Comparison of ENCODE assay signal across 17 cellular contexts in the genomic region with DNA sequence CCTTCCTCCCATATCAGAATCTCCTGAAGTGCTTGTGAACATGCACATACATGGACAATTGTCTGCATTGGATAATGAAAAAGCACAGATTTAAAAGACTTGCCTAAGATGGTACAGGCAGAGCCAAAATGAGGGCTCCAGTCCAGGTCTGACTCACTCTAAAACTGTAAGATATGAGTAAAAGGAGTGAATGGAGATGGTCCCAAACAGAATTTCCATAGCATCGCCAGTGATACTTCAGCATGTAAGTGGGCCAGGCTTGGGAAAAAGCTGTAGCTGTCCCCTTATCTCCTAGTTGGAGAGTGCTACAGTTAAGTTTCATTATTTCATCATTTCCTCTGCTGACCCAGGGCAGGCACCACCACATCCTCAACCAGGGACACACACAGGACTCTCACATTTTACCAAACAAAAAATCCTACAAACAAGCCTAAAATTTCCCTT. TPM values are rescaled to one million over a fixed set of nuclear protein-coding genes. Genes with fewer than 3 reads are reported as not detected.
A peak's percentile ranks its signal among the peaks of the same experiment; 100 is the strongest.
DNase-seq lines count a peak whose midpoint lies in the region; ATAC-seq and TF ChIP-seq lines count a peak whose summit lies in the region.
"Had no signal": no experiment of that assay in that cellular context is flagged by ENCODE, and none has a peak within 500 bp of the region (broad histone marks: within the 10 kb centered on the region; RNA-seq: fewer than 3 reads in every experiment).

No MANE protein-coding gene starts in this region.

- H3K27me3 ChIP-seq in GM23248 (replicated peaks; ENCODE audit: insufficient read depth) = no peaks in the 10 kb centered on the region
- H3K27me3 ChIP-seq: spleen had no signal

- peaks cover 6% of the 10 kb centered on the region for H3K36me3 Mint-ChIP-seq in T-helper 1 cell treated with Interleukin-12 subunit alpha and Interleukin-12 subunit beta and Interleukin-4 antibody, amounts not matched to agents 30 μg/mL and 1 μg/mL, for 36 hours (ENCODE audit: low read depth)
- H3K36me3 Mint-ChIP-seq: CD8-positive, alpha-beta memory T cell had no signal

- H3K9me3 Mint-ChIP-seq in T-helper 1 cell treated with Interleukin-12 subunit alpha and Interleukin-12 subunit beta and Interleukin-4 antibody, amounts not matched to agents 30 μg/mL and 1 μg/mL, for 36 hours = peaks cover 7% of the 10 kb centered on the region
- H3K9me3 Mint-ChIP-seq: CD8-positive, alpha-beta memory T cell; WTC11 had no signal

- WGBS in GM23248 (ENCODE audit: low coverage in 1 of 2, low lambda C conversion rate in 2 of 2, missing lambda C conversion rate in 2 of 2), 2 experiments = 25 to 41% methylated on average over 1 of the region's 1 CpG

- no peaks in the 10 kb centered on the region for H3K36me3 ChIP-seq in GM23248 (ENCODE audit: low read depth)
- H3K36me3 ChIP-seq: spleen had no signal

- peak overlapping the region; percentile 18 for H3K4me3 Mint-ChIP-seq in T-helper 1 cell treated with Interleukin-12 subunit alpha and Interleukin-12 subunit beta and Interleukin-4 antibody, amounts not matched to agents 30 μg/mL and 1 μg/mL, for 36 hours
- H3K4me3 Mint-ChIP-seq: WTC11 had no signal

- DNase-seq in AG08395 (ENCODE audit: low spot score) (peak; percentile 28), GM23248 (peak; percentile 81), fibroblast of mammary gland (ENCODE audit: low read depth) (peak; percentile 77), islet precursor cell (no peak), ACHN (no peak), NCI-H345 (lab: John Stamatoyannopoulos, UW) (no peak)
- DNase-seq: caudate nucleus; CD8-positive, alpha-beta memory T cell; KBM-7; kidney; Right ventricle myocardium superior; spleen; stimulated activated CD8-positive, alpha-beta memory T cell treated with anti-CD3 and anti-CD28 coated beads, Interleukin-4, amount 100 ng/mL, for 48 hours had no signal

- H2AFZ ChIP-seq in GM23248 = no peak overlapping the region

- no peak overlapping the region for H3K4me2 ChIP-seq in GM23248 (ENCODE audit: unreplicated experiment)

- H3K9me2 ChIP-seq in GM23248 (ENCODE audit: insufficient read depth) = no peaks in the 10 kb centered on the region

- H3F3A ChIP-seq in GM23248 (ENCODE audit: insufficient read depth) = peaks cover 3% of the 10 kb centered on the region; the same call in 1 of the 2 replicates

- H3K9ac ChIP-seq in GM23248 = no peak overlapping the region

- no peak for ATAC-seq in HG03039 (IDR thresholded peaks at IDR 0.05; ENCODE audit: unreplicated experiment)
- ATAC-seq: HCT116, WTC11 had no signal

- H3K79me2 ChIP-seq in GM23248 (ENCODE audit: insufficient read depth) = no peaks in the 10 kb centered on the region

- H3K9me3 ChIP-seq in GM23248 (ENCODE audit: low read depth) = no peaks in the 10 kb centered on the region
- H3K9me3 ChIP-seq: spleen had no signal

- no peak overlapping the region for H3K27ac ChIP-seq in GM23248

- H3K27ac Mint-ChIP-seq in T-helper 1 cell treated with Interleukin-12 subunit alpha and Interleukin-12 subunit beta and Interleukin-4 antibody, amounts not matched to agents 30 μg/mL and 1 μg/mL, for 36 hours = peak overlapping the region; percentile 28
- H3K27ac Mint-ChIP-seq: CD8-positive, alpha-beta memory T cell had no signal

- peaks cover 41% of the 10 kb centered on the region for H3K4me1 Mint-ChIP-seq in T-helper 1 cell treated with Interleukin-12 subunit alpha and Interleukin-12 subunit beta and Interleukin-4 antibody, amounts not matched to agents 30 μg/mL and 1 μg/mL, for 36 hours (ENCODE audit: low read depth)

- TF ChIP-seq CTCF in fibroblast of mammary gland (conservative IDR thresholded peaks at IDR 0.05; ENCODE audit: control insufficient read depth, insufficient read depth, low read depth, low read length) = no peak

- in situ Hi-C loops in GM23248 (cut with MboI) (no loop called here), ACHN (cut with HindIII; ENCODE audit: low pct_ligation_motif_present, low pct_unique_long_range_greater_than_20kb, low sequenced_read_pairs) (no loop called here)

- H4K20me1 ChIP-seq in GM23248 (ENCODE audit: insufficient read depth) = no peaks in the 10 kb centered on the region

- H3K27me3 Mint-ChIP-seq in T-helper 1 cell treated with Interleukin-12 subunit alpha and Interleukin-12 subunit beta and Interleukin-4 antibody, amounts not matched to agents 30 μg/mL and 1 μg/mL, for 36 hours (ENCODE audit: low read depth) = peaks cover 12% of the 10 kb centered on the region

- peaks cover 13% of the 10 kb centered on the region for H3K4me1 ChIP-seq in GM23248 (ENCODE audit: insufficient read depth)

- no peak overlapping the region for H3K4me3 ChIP-seq in GM23248
- no peak overlapping the region for H3K4me3 ChIP-seq in fibroblast of mammary gland (ENCODE audit: control insufficient read depth, low read depth, low read length)
- H3K4me3 ChIP-seq: spleen had no signal

RNA-seq across cellular contexts. Expression of gene IL6, which starts 26.4 kb away (rescaled TPM):
- total RNA-seq in GM23248 (2014; rRNA removed; shearing (Covaris generic)) = 15.3 and 18.7 TPM in 2 replicates
- polyA plus RNA-seq in GM23248 (2016; fragmentation: Nextera tagmentation; extraction: Ambion mirVana) = 29.0 and 30.6 TPM in 2 replicates
- polyA plus RNA-seq: CD8-positive, alpha-beta memory T cell had no signal

Comparison
In these comparisons a context has a peak if more than half of its experiments do, and no peak if none do; other contexts are left out.
1. DNase-seq: peak in AG08395 (single experiment), GM23248 (single experiment) and fibroblast of mammary gland (single experiment); none in islet precursor cell (single experiment), ACHN (single experiment) and NCI-H345 (single experiment).